ENCODE assay signal across 7 cellular contexts in genomic region chr10:48897438-48897790, GRCh38. TPM values are rescaled to one million over a fixed set of nuclear protein-coding genes. Genes with fewer than 3 reads are reported as not detected.
"Had no signal": no experiment of that assay in that cellular context is flagged by ENCODE, and none has a peak within 500 bp of the region (broad histone marks: within the 10 kb centered on the region; RNA-seq: fewer than 3 reads in every experiment).

No MANE protein-coding gene starts in this region.

- H3K4me3 Mint-ChIP-seq: GM23338, H9 had no signal

- H3K4me3 ChIP-seq: GM23338, K562 had no signal

- ATAC-seq: GM23338, K562 had no signal

- H3K9me3 Mint-ChIP-seq: GM23338, H9 had no signal

- H3K27ac Mint-ChIP-seq: GM23338, H9 had no signal

- H3K4me1 Mint-ChIP-seq: GM23338, H9 had no signal

- DNase-seq: H9, HCEC 1CT, IMR-90 had no signal

RNA-seq across cellular contexts. Expression of gene LRRC18, which starts 42.2 kb away (rescaled TPM):
- total RNA-seq: GM23338, H1, H9, HT-29, IMR-90, K562 had no signal
